ENCODE assay signal across 19 cellular contexts in genomic region chrX:68431836-68432235, GRCh38. TPM values are rescaled to one million over a fixed set of nuclear protein-coding genes. Genes with fewer than 3 reads are reported as not detected.
DNase-seq lines count a peak whose midpoint lies in the region; ATAC-seq, FAIRE-seq and TF ChIP-seq lines count a peak whose summit lies in the region.
"Had no signal": no experiment of that assay in that cellular context is flagged by ENCODE, and none has a peak within 500 bp of the region (broad histone marks: within the 10 kb centered on the region; RNA-seq: fewer than 3 reads in every experiment).

No MANE protein-coding gene starts in this region.

- H3K27ac ChIP-seq in HepG2 (ENCODE audit: extremely low read length, insufficient read depth, low read length) (no peak overlapping the region), right lobe of liver (no peak overlapping the region), K562 (ENCODE audit: extremely low read depth, low read depth, low read length) (0 out of 3 replicates have a peak overlapping the region, but pooled peaks have one; percentile 70), lower lobe of right lung (no peak overlapping the region), tibial nerve (peak overlapping the region in 1 of 4 donors; percentile 89)
- H3K27ac ChIP-seq: SK-N-MC had no signal

- TF ChIP-seq EP300 in HepG2 (IDR thresholded peaks at IDR 0.05; ENCODE audit: low read depth in 2 of 2, low read length in 2 of 2) (no peak), HepG2 (CRISPR knock-in tag; IDR thresholded peaks at IDR 0.05; ENCODE audit: borderline replicate concordance) (no peak), K562 (IDR thresholded peaks at IDR 0.05; ENCODE audit: low read length) (no peak), tibial nerve (IDR thresholded peaks at IDR 0.05) (no peak)

- H3K4me1 ChIP-seq in HepG2 (ENCODE audit: insufficient read depth, low read length) (peaks cover 21% of the 10 kb centered on the region), right lobe of liver (no peaks in the 10 kb centered on the region), K562 (replicated peaks in 1 of 2; ENCODE audit: control insufficient read depth in 2 of 2, insufficient read depth in 2 of 2, low read length in 2 of 2) (peaks cover 9 to 13% of the 10 kb centered on the region in 2 experiments; a peak in 4 of 5 replicates), lower lobe of right lung (peaks cover 7% of the 10 kb centered on the region), tibial nerve (peaks cover 0 to 23% (median 2%) of the 10 kb centered on the region in 4 donors)

- 83% methylated on average over 2 of the region's 2 CpGs for WGBS in HepG2 (ENCODE audit: low lambda C conversion rate)
- 28% methylated on average over 2 of the region's 2 CpGs for WGBS in right lobe of liver (ENCODE audit: insufficient coverage, low coverage, low lambda C conversion rate, missing lambda C conversion rate)
- 28% methylated on average over 2 of the region's 2 CpGs for WGBS in K562 (ENCODE audit: insufficient coverage, low coverage, missing lambda C conversion rate)
- WGBS in tibial nerve, 2 donors = 31 to 35% methylated on average over 2 of the region's 2 CpGs

- H3K9ac ChIP-seq in HepG2 (ENCODE audit: insufficient read depth, low read depth, low read length) (no peak overlapping the region), K562 (ENCODE audit: insufficient read depth in 1 of 2, low read depth in 2 of 2, low read length in 2 of 2) (no peak overlapping the region)

- no peak overlapping the region for H3K4me3 ChIP-seq in HepG2 (replicated peaks in 1 of 3; ENCODE audit: insufficient read depth in 1 of 3, low read depth in 2 of 3, low read length in 3 of 3)
- H3K4me3 ChIP-seq in right lobe of liver = no peak overlapping the region
- H3K4me3 ChIP-seq in K562 = no peak overlapping the region
- peak overlapping the region; percentile 72 for H3K4me3 ChIP-seq in lower lobe of right lung
- H3K4me3 ChIP-seq in tibial nerve = peak overlapping the region in 2 of 4 donors; percentile 64 to 71
- H3K4me3 ChIP-seq: SK-N-MC had no signal

- no peaks in the 10 kb centered on the region for H3K36me3 ChIP-seq in HepG2 (replicated peaks in 1 of 2; ENCODE audit: control insufficient read depth in 1 of 2, insufficient read depth in 2 of 2, low read length in 2 of 2)
- no peaks in the 10 kb centered on the region for H3K36me3 ChIP-seq in right lobe of liver
- H3K36me3 ChIP-seq in K562 (ENCODE audit: control insufficient read depth, insufficient read depth, low read length) = no peaks in the 10 kb centered on the region
- no peaks in the 10 kb centered on the region for H3K36me3 ChIP-seq in lower lobe of right lung
- no peaks in the 10 kb centered on the region for H3K36me3 ChIP-seq in tibial nerve
- H3K36me3 ChIP-seq: gastrocnemius medialis, tibial artery had no signal

- CTCF ChIA-PET in HepG2 (lab: Yijun Ruan, JAX; ENCODE audit: low intra/inter-chr PET ratio, low total read pairs) (no interaction called here), K562 (lab: Yijun Ruan, JAX; ENCODE audit: low intra/inter-chr PET ratio) (no interaction called here)

- intact Hi-C loops in HepG2 (cut with micrococcal nuclease; ENCODE audit: unreplicated experiment) = loop anchor here (5.0 kb wide), 1 partner anchor 65 kb away; the partner anchor contains the start of gene YIPF6
- intact Hi-C loops in right lobe of liver (cut with DNase I) = no loop called here
- intact Hi-C loops in K562 (cut with micrococcal nuclease) = no loop called here
- intact Hi-C loops in lower lobe of right lung (cut with DNase I) = no loop called here

- BruUV-seq in HepG2 (replicated peaks; lab: Mats Ljungman, UMichigan) = no TSS peak
- no TSS peak for BruUV-seq in K562 (replicated peaks; lab: Mats Ljungman, UMichigan)

- H3K4me2 ChIP-seq in HepG2 (ENCODE audit: low read depth, low read length) = peak overlapping the region; percentile 7; the same call in 1 of the 2 replicates
- no peak overlapping the region for H3K4me2 ChIP-seq in K562 (ENCODE audit: insufficient read depth, low read length)

- no peaks in the 10 kb centered on the region for H3K9me3 ChIP-seq in HepG2 (ENCODE audit: low read length)
- H3K9me3 ChIP-seq in right lobe of liver = no peaks in the 10 kb centered on the region
- no peaks in the 10 kb centered on the region for H3K9me3 ChIP-seq in K562 (replicated peaks; ENCODE audit: control insufficient read depth, insufficient read depth, low read depth, low read length)
- no peaks in the 10 kb centered on the region for H3K9me3 ChIP-seq in lower lobe of right lung
- H3K9me3 ChIP-seq in tibial nerve = no peaks in the 10 kb centered on the region
- H3K9me3 ChIP-seq: gastrocnemius medialis had no signal

- ATAC-seq in HepG2 = no peak
- ATAC-seq in right lobe of liver = no peak
- no peak for ATAC-seq in K562
- ATAC-seq in lower lobe of right lung = no peak
- no peak for ATAC-seq in GM21515 (IDR thresholded peaks at IDR 0.05; ENCODE audit: unreplicated experiment)
- ATAC-seq in GM19452 (IDR thresholded peaks at IDR 0.05; ENCODE audit: unreplicated experiment) = no peak
- ATAC-seq: gastrocnemius medialis had no signal

- no peak for TF ChIP-seq CTCF in HepG2 (CRISPR knock-in tag; IDR thresholded peaks at IDR 0.05)
- no peak for TF ChIP-seq CTCF in right lobe of liver (IDR thresholded peaks at IDR 0.05)
- TF ChIP-seq CTCF in K562 (IDR thresholded peaks at IDR 0.05 in 2 of 3, conservative IDR thresholded peaks at IDR 0.05 in 1 of 3; ENCODE audit: insufficient read depth in 2 of 3, low read depth in 1 of 3, low read length in 3 of 3) = no peak
- TF ChIP-seq CTCF in lower lobe of right lung (IDR thresholded peaks at IDR 0.05) = no peak
- TF ChIP-seq CTCF in tibial nerve (IDR thresholded peaks at IDR 0.05) = no peak

- TF ChIP-seq POLR2A in HepG2 (IDR thresholded peaks at IDR 0.05; ENCODE audit: insufficient read depth in 1 of 2, low read depth in 2 of 2, low read length in 2 of 2) = no peak
- no peak for TF ChIP-seq POLR2A in right lobe of liver (IDR thresholded peaks at IDR 0.05)
- no peak for TF ChIP-seq POLR2A in K562 (conservative IDR thresholded peaks at IDR 0.05)
- TF ChIP-seq POLR2A in tibial nerve (IDR thresholded peaks at IDR 0.05) = no peak

- H3K27me3 ChIP-seq in HepG2 (ENCODE audit: control insufficient read depth in 1 of 2, insufficient read depth in 2 of 2, low read length in 2 of 2) (no peaks in the 10 kb centered on the region; a peak in 1 of 5 replicates), right lobe of liver (no peaks in the 10 kb centered on the region), K562 (ENCODE audit: control insufficient read depth in 2 of 2, insufficient read depth in 2 of 2, low read length in 2 of 2) (peaks cover 0 to 7% of the 10 kb centered on the region in 2 experiments; a peak in 2 of 5 replicates), lower lobe of right lung (ENCODE audit: low read depth) (no peaks in the 10 kb centered on the region), tibial nerve (no peaks in the 10 kb centered on the region)
- H3K27me3 ChIP-seq: gastrocnemius medialis, tibial artery had no signal

- H2AFZ ChIP-seq in HepG2 (ENCODE audit: low read length) = no peak overlapping the region
- H2AFZ ChIP-seq in K562 (ENCODE audit: low read depth, low read length) = no peak overlapping the region

- POLR2A ChIA-PET in HepG2 (lab: Yijun Ruan, JAX) = no interaction called here
- POLR2A ChIA-PET in K562 (lab: Yijun Ruan, JAX) = interaction anchor here (0.9 to 1.9 kb wide), 2 partner anchors 10 to 51 kb away, joined by 3 to 8 read pairs; no protein-coding TSS in a partner anchor

- no peak for TF ChIP-seq RAD21 in HepG2 (CRISPR knock-in tag; IDR thresholded peaks at IDR 0.05)
- TF ChIP-seq RAD21 in K562 (CRISPR knock-in tag; conservative IDR thresholded peaks at IDR 0.05 in 1 of 2, IDR thresholded peaks at IDR 0.05 in 1 of 2) = no peak

- DNase-seq in HepG2 (ENCODE audit: low spot score) (no peak), right lobe of liver (no peak), K562 (ENCODE audit: extremely low read depth in 1 of 4, low spot score in 3 of 4) (no peak), lower lobe of right lung (no peak), NCI-H82 treated with DMSO at 0.1 percent for 48 hours (lab: John Stamatoyannopoulos, UW; ENCODE audit: unreplicated experiment) (no peak), tibial nerve (ENCODE audit: low spot score in 2 of 2) (no peak)
- DNase-seq: activated effector memory CD4-positive, alpha-beta T cell treated with Interleukin-2 at 50 U/mL for 16 hours; CD4-positive, alpha-beta memory T cell; gastrocnemius medialis; naive B cell; NCI-H2029; NCI-H524 treated with DMSO at 0.1 percent for 48 hours; posterior cingulate gyrus; tibial artery had no signal

- H3K79me2 ChIP-seq in HepG2 (ENCODE audit: insufficient read depth, low read length) (no peaks in the 10 kb centered on the region), K562 (ENCODE audit: control insufficient read depth, insufficient read depth, low read length) (no peaks in the 10 kb centered on the region)

- FAIRE-seq in HepG2 (lab: Jason Lieb, UNC) (no peak), K562 (lab: Jason Lieb, UNC) (no peak)
- FAIRE-seq: A204.1, endometrium had no signal

- H4K20me1 ChIP-seq in HepG2 (ENCODE audit: insufficient read depth, low read length) (no peaks in the 10 kb centered on the region), K562 (replicated peaks; ENCODE audit: control insufficient read depth, insufficient read depth, low read length) (no peaks in the 10 kb centered on the region)

- H3K9me1 ChIP-seq in K562 (ENCODE audit: control insufficient read depth, insufficient read depth, low read length) = no peaks in the 10 kb centered on the region

- in situ Hi-C loops in HepG2 (cut with HindIII; ENCODE audit: extremely low pct_ligation_motif_present, low pct_unique_long_range_greater_than_20kb) (no loop called here), K562 (cut with MboI) (no loop called here)

RNA-seq across cellular contexts. Expression of gene OPHN1, which starts 1.5 kb away (rescaled TPM):
- total RNA-seq in HepG2 (2016; rRNA removed; fragmentation: Illumina TruSeq; extraction: Trizol) (1.7 and 29.5 TPM in 2 replicates), right lobe of liver (1 to 10 TPM in 2 of 6 experiments, under 1 TPM in 4; 0.47 to 1.2 (median 0.81) TPM), K562 (2014; rRNA removed) (1.00 and 1.1 TPM in 2 replicates), K562 (2014; rRNA removed; fragmentation: Illumina TruSeq; extraction: Trizol) (1.1 and 1.2 TPM in 2 replicates), K562 (2015; rRNA removed; fragmentation: Illumina TruSeq; extraction: Trizol) (1.6 and 1.8 TPM in 2 replicates), K562 (2021) (1.4 and 1.8 TPM in 2 replicates), lower lobe of right lung (10.7 TPM), tibial nerve (10 to 100 TPM; 13.2 to 27.1 (median 20.5) TPM)
- 1.9 and 2.5 TPM in 2 replicates for total RNA-seq in HepG2 (2016; cell fraction: cytosol; rRNA removed; fragmentation: Illumina TruSeq; extraction: Trizol; ENCODE audit: low read depth)
- total RNA-seq in HepG2 (2016; cell fraction: insoluble cytoplasmic fraction; rRNA removed; fragmentation: Illumina TruSeq; extraction: Trizol) = 1.3 and 1.6 TPM in 2 replicates
- 0.83 and 0.93 TPM in 2 replicates for total RNA-seq in HepG2 (2016; cell fraction: membrane; rRNA removed; fragmentation: Illumina TruSeq; extraction: Trizol)
- total RNA-seq in HepG2 (2016; cell fraction: nucleus; rRNA removed; fragmentation: Illumina TruSeq; extraction: Trizol) = 4.3 and 5.3 TPM in 2 replicates
- polyA plus RNA-seq in HepG2 (2011; rRNA removed) (1.1 and 1.6 TPM in 2 replicates), K562 (2011; rRNA removed) (0.96 and 1.0 TPM in 2 replicates), K562 (2014; fragmentation: Illumina TruSeq; extraction: Trizol) (1.3 and 1.6 TPM in 2 replicates), K562 (2014; fragmentation: Nextera tagmentation; extraction: Ambion mirVana) (under 1 TPM; 0.28 to 0.42 TPM), K562 (2014; rRNA removed) (0.49 and 0.85 TPM in 2 replicates)
- polyA plus RNA-seq in HepG2 (2011; cell fraction: cytosol; rRNA removed) = 0.68 and 0.94 TPM in 2 replicates
- 1.5 and 2.6 TPM in 2 replicates for polyA plus RNA-seq in HepG2 (2011; cell fraction: nucleus; rRNA removed)
- 1.0 and 1.7 TPM in 2 replicates for polyA plus RNA-seq in HepG2 (2012)
- polyA plus RNA-seq in HepG2 (2016; cell fraction: cytosol; fragmentation: Illumina TruSeq; extraction: Trizol; ENCODE audit: low read depth) = 0.06 and 0.07 TPM in 2 replicates
- 0.72 and 0.86 TPM in 2 replicates for polyA plus RNA-seq in HepG2 (2016; cell fraction: insoluble cytoplasmic fraction; fragmentation: Illumina TruSeq; extraction: Trizol; ENCODE audit: low read depth)
- 0.15 TPM in 2 replicates for polyA plus RNA-seq in HepG2 (2016; cell fraction: membrane; fragmentation: Illumina TruSeq; extraction: Trizol; ENCODE audit: low read depth)
- polyA plus RNA-seq in HepG2 (2016; cell fraction: nucleus; fragmentation: Illumina TruSeq; extraction: Trizol; ENCODE audit: insufficient read depth, low read depth) = 2.3 and 3.2 TPM in 2 replicates
- 2.3 and 16.7 TPM in 2 replicates for polyA minus RNA-seq in HepG2 (2011; rRNA and poly(A)+ RNA removed; ENCODE audit: low replicate concordance)
- polyA minus RNA-seq in HepG2 (2011; cell fraction: cytosol; rRNA and poly(A)+ RNA removed) = 1.9 and 3.8 TPM in 2 replicates
- 5.3 and 6.0 TPM in 2 replicates for polyA minus RNA-seq in HepG2 (2011; cell fraction: nucleus; rRNA and poly(A)+ RNA removed)
- total RNA-seq in K562 (2011; cell fraction: chromatin; rRNA removed; ENCODE audit: low replicate concordance) = 2.5 and 2.9 TPM in 2 replicates
- total RNA-seq in K562 (2011; cell fraction: nucleolus; rRNA removed) = 1.2 and 2.2 TPM in 2 replicates
- 2.3 and 2.4 TPM in 2 replicates for total RNA-seq in K562 (2011; cell fraction: nucleoplasm; rRNA removed)
- polyA plus RNA-seq in K562 (2011; cell fraction: cytosol; rRNA removed) = 0.52 and 0.66 TPM in 2 replicates
- polyA plus RNA-seq in K562 (2011; cell fraction: nucleus; rRNA removed) = 1.6 and 2.6 TPM in 2 replicates
- polyA plus RNA-seq in K562 (2012) = 1.5 and 2.1 TPM in 2 replicates
- 2.0 and 4.8 TPM in 2 replicates for polyA minus RNA-seq in K562 (2011; rRNA and poly(A)+ RNA removed)
- polyA minus RNA-seq in K562 (2011; cell fraction: cytosol; rRNA and poly(A)+ RNA removed) = 4.2 TPM in 2 replicates
- polyA minus RNA-seq in K562 (2011; cell fraction: nucleus; rRNA and poly(A)+ RNA removed) = 2.3 and 4.0 TPM in 2 replicates
